In genomic region chr22:45125198-45125597, GRCh38 we compare ENCODE assay signal across 14 cellular contexts. TPM values are rescaled to one million over a fixed set of nuclear protein-coding genes. Genes with fewer than 3 reads are reported as not detected.
A peak's percentile ranks its signal among the peaks of the same experiment; 100 is the strongest.
DNase-seq lines count a peak whose midpoint lies in the region; ATAC-seq and TF ChIP-seq lines count a peak whose summit lies in the region.
"Had no signal": no experiment of that assay in that cellular context is flagged by ENCODE, and none has a peak within 500 bp of the region (broad histone marks: within the 10 kb centered on the region; RNA-seq: fewer than 3 reads in every experiment).

No MANE protein-coding gene starts in this region.

- no peaks in the 10 kb centered on the region for H3K9me2 ChIP-seq in SK-N-SH

- no peak overlapping the region for H3K9ac ChIP-seq in SK-N-SH
- H3K9ac ChIP-seq: BLaER1, parathyroid adenoma had no signal

- H3K27me3 Mint-ChIP-seq in WTC11 (ENCODE audit: low read depth): peaks cover 6% of the 10 kb centered on the region
- H3K27me3 Mint-ChIP-seq: activated CD4-positive, alpha-beta T cell treated with anti-CD3 and anti-CD28 coated beads, Interleukin-2, amount 10 ng/mL, durations not matched to agents 7 days and 5 days had no signal

- H3K79me2 ChIP-seq in osteoblast (ENCODE audit: insufficient read depth, low read length): no peaks in the 10 kb centered on the region
- H3K79me2 ChIP-seq in SK-N-SH (ENCODE audit: insufficient read depth): no peaks in the 10 kb centered on the region
- H3K79me2 ChIP-seq: parathyroid adenoma had no signal

- CTCF ChIA-PET in BJ (lab: Yijun Ruan, JAX) (interaction anchor here (0.6 to 1.4 kb wide), 6 partner anchors 10 to 32 kb away, joined by 3 to 6 read pairs (median 3); no protein-coding TSS in a partner anchor), WTC11 (lab: Charles Lee) (interaction anchor here (0.5 to 1.7 kb wide), 5 partner anchors 23 to 84 kb away, joined by 3 to 6 read pairs (median 3); partner anchors contain the start of gene NUP50), SK-N-SH (lab: Yijun Ruan, JAX) (interaction anchor here (1.5 kb wide), 1 partner anchor 22 kb away, joined by 5 read pairs; no protein-coding TSS in a partner anchor)

- ATAC-seq in WTC11 (0 out of 2 replicates have a peak, but pooled peaks have one; percentile 18), GM18873 (IDR thresholded peaks at IDR 0.05; ENCODE audit: low FRiP score, unreplicated experiment) (no peak)
- ATAC-seq: HepG2 had no signal

- TF ChIP-seq CTCF in BJ (IDR thresholded peaks at IDR 0.05; ENCODE audit: insufficient read depth, low read depth, low read length) (no peak), WTC11 (IDR thresholded peaks at IDR 0.05) (no peak), osteoblast (IDR thresholded peaks at IDR 0.05; ENCODE audit: extremely low read depth, low read depth, low read length) (no peak), SK-N-SH (IDR thresholded peaks at IDR 0.05) (no peak), testis (IDR thresholded peaks at IDR 0.05) (no peak)

- H3K36me3 ChIP-seq in BJ (ENCODE audit: control insufficient read depth, insufficient read depth, low read length) (no peaks in the 10 kb centered on the region), osteoblast (ENCODE audit: insufficient read depth, low read length) (no peaks in the 10 kb centered on the region), SK-N-SH (replicated peaks in 1 of 2; ENCODE audit: control insufficient read depth in 1 of 2, insufficient read depth in 2 of 2, low read length in 1 of 2) (no peaks in the 10 kb centered on the region), SJCRH30 (no peaks in the 10 kb centered on the region), testis (ENCODE audit: low read depth, missing control alignments) (no peaks in the 10 kb centered on the region)
- H3K36me3 ChIP-seq: BLaER1 had no signal

- POLR2A ChIA-PET in BJ (lab: Charles Lee) (no interaction called here), WTC11 (lab: Charles Lee) (interaction anchor here (0.7 to 1.5 kb wide), 4 partner anchors 25 to 953 kb away, joined by 3 to 4 read pairs (median 3); partner anchors contain the start of gene NUP50), SK-N-SH (lab: Yijun Ruan, JAX) (no interaction called here)

- H4K20me1 ChIP-seq in osteoblast (ENCODE audit: insufficient read depth, low read length) (no peaks in the 10 kb centered on the region), SK-N-SH (ENCODE audit: insufficient read depth) (no peaks in the 10 kb centered on the region)
- H4K20me1 ChIP-seq: BLaER1 had no signal

- H3K36me3 Mint-ChIP-seq in WTC11: no peaks in the 10 kb centered on the region

- no peaks in the 10 kb centered on the region for H3K9me3 ChIP-seq in osteoblast (ENCODE audit: low read depth, low read length)
- no peaks in the 10 kb centered on the region for H3K9me3 ChIP-seq in SK-N-SH
- no peaks in the 10 kb centered on the region for H3K9me3 ChIP-seq in SJCRH30 (replicated peaks)
- H3K9me3 ChIP-seq in testis: no peaks in the 10 kb centered on the region
- H3K9me3 ChIP-seq: BLaER1 had no signal

- peak overlapping the region; percentile 52 for H2AFZ ChIP-seq in osteoblast (ENCODE audit: low read length)
- H2AFZ ChIP-seq in SK-N-SH (ENCODE audit: low read depth): no peak overlapping the region
- H2AFZ ChIP-seq: parathyroid adenoma had no signal

- 0 out of 2 replicates have a peak overlapping the region, but pooled peaks have one; percentile 33 for H3K27ac Mint-ChIP-seq in WTC11
- H3K27ac Mint-ChIP-seq: activated CD4-positive, alpha-beta T cell treated with anti-CD3 and anti-CD28 coated beads, Interleukin-2, amount 10 ng/mL, durations not matched to agents 7 days and 5 days had no signal

- TF ChIP-seq RAD21 in SK-N-SH (IDR thresholded peaks at IDR 0.05; ENCODE audit: low read length): no peak

- H3K27ac ChIP-seq in osteoblast (ENCODE audit: low read depth, low read length): peak overlapping the region; percentile 72
- no peak overlapping the region for H3K27ac ChIP-seq in SK-N-SH (ENCODE audit: low read depth in 2 of 2, low read length in 1 of 2)
- H3K27ac ChIP-seq in SJCRH30: no peak overlapping the region
- H3K27ac ChIP-seq in testis: no peak overlapping the region
- H3K27ac ChIP-seq: BLaER1, parathyroid adenoma had no signal

- H3K4me2 ChIP-seq in osteoblast (ENCODE audit: insufficient read depth, low read length) (peak overlapping the region; percentile 54), SK-N-SH (no peak overlapping the region)
- H3K4me2 ChIP-seq: BLaER1 had no signal

- H3K4me1 Mint-ChIP-seq in WTC11: peaks cover 18% of the 10 kb centered on the region

- peak; percentile 31 for DNase-seq in BJ (ENCODE audit: low read depth)
- no peak for DNase-seq in WTC11 (ENCODE audit: low spot score)
- peak; percentile 12 for DNase-seq in fibroblast of the conjunctiva (ENCODE audit: low read depth)
- peak; percentile 94 for DNase-seq in osteoblast (ENCODE audit: insufficient read length, low spot score, missing footprints)
- no peak for DNase-seq in SK-N-SH
- DNase-seq in SJCRH30: no peak
- no peak for DNase-seq in testis
- DNase-seq: activated CD4-positive, alpha-beta T cell treated with anti-CD3 and anti-CD28 coated beads, Interleukin-2, amount 10 ng/mL, durations not matched to agents 7 days and 5 days; foreskin melanocyte; NCI-H2171 treated with DMSO at 0.1 percent for 48 hours had no signal

- H3K4me1 ChIP-seq in osteoblast (ENCODE audit: insufficient read depth, low read length) (peaks cover 38% of the 10 kb centered on the region), SK-N-SH (ENCODE audit: control insufficient read depth in 1 of 2, insufficient read depth in 2 of 2, low read depth in 1 of 2, low read length in 1 of 2) (no peaks in the 10 kb centered on the region; a peak in 1 of 4 replicates), SJCRH30 (no peaks in the 10 kb centered on the region), testis (no peaks in the 10 kb centered on the region)
- H3K4me1 ChIP-seq: parathyroid adenoma had no signal

- H3K9me3 Mint-ChIP-seq in WTC11: no peaks in the 10 kb centered on the region
- H3K9me3 Mint-ChIP-seq: activated CD4-positive, alpha-beta T cell treated with anti-CD3 and anti-CD28 coated beads, Interleukin-2, amount 10 ng/mL, durations not matched to agents 7 days and 5 days had no signal

- 60% methylated on average over 8 of the region's 8 CpGs for WGBS in SK-N-SH (ENCODE audit: low lambda C conversion rate)
- WGBS in testis, 2 donors: 41 to 43% methylated on average over 8 of the region's 8 CpGs

- H3F3A ChIP-seq in SK-N-SH (replicated peaks; ENCODE audit: insufficient read depth): peaks cover 3% of the 10 kb centered on the region

- no peak overlapping the region for H3K4me3 Mint-ChIP-seq in WTC11
- H3K4me3 Mint-ChIP-seq: activated CD4-positive, alpha-beta T cell treated with anti-CD3 and anti-CD28 coated beads, Interleukin-2, amount 10 ng/mL, durations not matched to agents 7 days and 5 days had no signal

- intact Hi-C loops in testis (cut with DNase I; ENCODE audit: low total_unique reads): no loop called here

- H3K27me3 ChIP-seq in BJ (ENCODE audit: control insufficient read depth, insufficient read depth, low read length) (no peaks in the 10 kb centered on the region), osteoblast (ENCODE audit: insufficient read depth, low read length) (no peaks in the 10 kb centered on the region), SK-N-SH (ENCODE audit: insufficient read depth) (no peaks in the 10 kb centered on the region), SJCRH30 (no peaks in the 10 kb centered on the region; the same call in 1 of the 2 replicates), testis (no peaks in the 10 kb centered on the region)
- H3K27me3 ChIP-seq: BLaER1 had no signal

- no peak for TF ChIP-seq EP300 in SK-N-SH (IDR thresholded peaks at IDR 0.05; ENCODE audit: borderline replicate concordance in 1 of 2, low read depth in 1 of 2, low read length in 1 of 2)

- H3K4me3 ChIP-seq in BJ (ENCODE audit: low read depth, low read length) (no peak overlapping the region), osteoblast (ENCODE audit: insufficient read depth, low read length) (no peak overlapping the region), SK-N-SH (ENCODE audit: low read depth in 2 of 2, low read length in 1 of 2) (no peak overlapping the region), SJCRH30 (no peak overlapping the region), testis (no peak overlapping the region)
- H3K4me3 ChIP-seq: BLaER1 had no signal

- TF ChIP-seq POLR2A in testis (IDR thresholded peaks at IDR 0.05): no peak

TF ChIP-seq in WTC11, 78 proteins besides CTCF, POLR2A, EP300 and RAD21:
- no peak for TF ChIP-seq ZNF671 (CRISPR knock-in tag; IDR thresholded peaks at IDR 0.05)
- TF ChIP-seq E2F1 (CRISPR knock-in tag; IDR thresholded peaks at IDR 0.05): no peak
TF ChIP-seq in WTC11: peak in this region for 0.

TF ChIP-seq in SK-N-SH, 30 proteins besides CTCF, POLR2A, EP300 and RAD21 (continues in another document):
- TF ChIP-seq PBX3 (IDR thresholded peaks at IDR 0.05) (no peak), TCF12 (IDR thresholded peaks at IDR 0.05) (no peak)

RNA-seq across cellular contexts. Expression of gene NUP50, which starts 38.5 kb away (rescaled TPM):
- 11.0 and 12.4 TPM in 2 replicates for polyA plus RNA-seq in BJ (2011; rRNA removed)
- 12.5 and 13.3 TPM in 2 replicates for polyA minus RNA-seq in BJ (2011; rRNA and poly(A)+ RNA removed)
- total RNA-seq in WTC11 (2021): 98.6 to 131 TPM (median 106 TPM) in 3 replicates
- 34.8 and 54.3 TPM in 2 replicates for total RNA-seq in osteoblast
- polyA plus RNA-seq in SK-N-SH (2012; rRNA removed): 4.7 and 7.3 TPM in 2 replicates
- polyA plus RNA-seq in SK-N-SH (2012; cell fraction: cytosol; rRNA removed): 6.2 and 7.0 TPM in 2 replicates
- 7.9 and 8.9 TPM in 2 replicates for polyA plus RNA-seq in SK-N-SH (2012; cell fraction: nucleus; rRNA removed)
- total RNA-seq in SJCRH30 (2014; rRNA removed; shearing (Covaris generic)): 52.2 and 58.6 TPM in 2 replicates
- total RNA-seq in testis: 100 to 1,000 TPM; 119 to 120 TPM
- 66.2 TPM for polyA plus RNA-seq in testis (ENCODE audit: insufficient read depth, low read depth, low replicate concordance)

Comparison
In these comparisons a context has a peak if more than half of its experiments do, and no peak if none do; other contexts are left out.
1. DNase-seq: peak in BJ (single experiment), fibroblast of the conjunctiva (single experiment) and osteoblast (single experiment); none in WTC11 (single experiment), SK-N-SH (single experiment), SJCRH30 (0 of 2) and testis (single experiment).